ENCODE assay signal across 1 cellular context in the genomic region with DNA sequence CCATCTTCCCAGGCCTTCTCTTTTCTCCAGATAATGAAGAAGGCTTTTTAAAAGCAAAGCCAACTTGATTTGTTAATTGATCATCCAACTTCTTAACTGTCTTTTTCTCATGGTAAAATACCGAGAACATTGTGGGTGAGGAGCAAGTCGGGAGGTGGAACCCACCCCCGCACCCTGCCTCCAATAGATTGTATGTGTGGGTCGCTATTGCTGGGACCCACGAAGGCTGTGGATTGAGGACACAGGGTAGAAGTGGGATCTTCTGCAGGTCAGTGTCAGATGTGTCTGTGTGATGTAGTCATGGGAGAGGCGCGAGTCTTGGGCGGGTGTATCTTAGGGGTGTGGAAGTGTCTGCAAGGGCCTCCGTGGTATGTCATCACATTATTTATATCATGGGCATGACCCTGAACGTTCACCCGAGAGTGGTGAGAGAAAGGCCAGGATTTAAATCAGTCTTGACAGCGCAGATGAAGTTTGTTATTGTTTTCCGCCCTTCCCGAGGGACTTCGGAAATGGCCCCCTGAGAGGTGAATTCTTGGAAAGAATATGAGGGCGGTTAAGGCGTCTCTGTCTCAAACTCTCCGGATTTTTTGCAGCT.
TF ChIP-seq lines count a peak whose summit lies in the region.

No MANE protein-coding gene starts in this region.

TF ChIP-seq in K562, 482 proteins besides CTCF, POLR2A, EP300 and RAD21 (continued from another document):
- TF ChIP-seq ZBTB1 (CRISPR knock-in tag; IDR thresholded peaks at IDR 0.05; ENCODE audit: borderline replicate concordance, low read depth), result 0 out of 2 replicates have a peak, but pooled peaks have one; percentile 19
- no peak for TF ChIP-seq SMAD3 (CRISPR knock-in tag; conservative IDR thresholded peaks at IDR 0.05)
- no peak for TF ChIP-seq BDP1 (IDR thresholded peaks at IDR 0.05; ENCODE audit: insufficient read depth, insufficient read length)
- peak; percentile 42; the same call in 1 of the 2 replicates for TF ChIP-seq SMARCA4 (IDR thresholded peaks at IDR 0.05)
- TF ChIP-seq HDAC2 (IDR thresholded peaks at IDR 0.05), result peak; percentile 53; the same call in 1 of the 2 replicates
- no peak for TF ChIP-seq TBL1XR1 (IDR thresholded peaks at IDR 0.05; ENCODE audit: low read length in 2 of 2)
- 0 out of 4 replicates have a peak, but pooled peaks of 1 of the 2 experiments have one; percentile 30 for TF ChIP-seq MAZ (CRISPR knock-in tag; conservative IDR thresholded peaks at IDR 0.05 in 1 of 2, IDR thresholded peaks at IDR 0.05 in 1 of 2)
- TF ChIP-seq, protein P1, sequence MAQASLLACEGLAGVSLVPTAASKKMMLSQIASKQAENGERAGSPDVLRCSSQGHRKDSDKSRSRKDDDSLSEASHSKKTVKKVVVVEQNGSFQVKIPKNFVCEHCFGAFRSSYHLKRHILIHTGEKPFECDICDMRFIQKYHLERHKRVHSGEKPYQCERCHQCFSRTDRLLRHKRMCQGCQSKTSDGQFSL (CRISPR knock-in tag; IDR thresholded peaks at IDR 0.05), result no peak
- TF ChIP-seq, protein P1 (tag; IDR thresholded peaks at IDR 0.05), result no peak
- 0 out of 2 replicates have a peak, but pooled peaks have one; percentile 14 for TF ChIP-seq ARID1B (IDR thresholded peaks at IDR 0.05)
- TF ChIP-seq TEAD2 (tag; IDR thresholded peaks at IDR 0.05), result no peak
- TF ChIP-seq, protein P2, sequence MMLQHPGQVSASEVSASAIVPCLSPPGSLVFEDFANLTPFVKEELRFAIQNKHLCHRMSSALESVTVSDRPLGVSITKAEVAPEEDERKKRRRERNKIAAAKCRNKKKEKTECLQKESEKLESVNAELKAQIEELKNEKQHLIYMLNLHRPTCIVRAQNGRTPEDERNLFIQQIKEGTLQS (IDR thresholded peaks at IDR 0.05), result peak; percentile 33; the same call in 1 of the 2 replicates
- TF ChIP-seq, protein P2 (CRISPR knock-in tag; conservative IDR thresholded peaks at IDR 0.05), result 0 out of 2 replicates have a peak, but pooled peaks have one; percentile 24
- TF ChIP-seq SIX5 (IDR thresholded peaks at IDR 0.05; ENCODE audit: borderline replicate concordance in 1 of 2, insufficient read depth in 1 of 2, low read depth in 1 of 2, low read length in 2 of 2), result no peak
- TF ChIP-seq, protein P3, sequence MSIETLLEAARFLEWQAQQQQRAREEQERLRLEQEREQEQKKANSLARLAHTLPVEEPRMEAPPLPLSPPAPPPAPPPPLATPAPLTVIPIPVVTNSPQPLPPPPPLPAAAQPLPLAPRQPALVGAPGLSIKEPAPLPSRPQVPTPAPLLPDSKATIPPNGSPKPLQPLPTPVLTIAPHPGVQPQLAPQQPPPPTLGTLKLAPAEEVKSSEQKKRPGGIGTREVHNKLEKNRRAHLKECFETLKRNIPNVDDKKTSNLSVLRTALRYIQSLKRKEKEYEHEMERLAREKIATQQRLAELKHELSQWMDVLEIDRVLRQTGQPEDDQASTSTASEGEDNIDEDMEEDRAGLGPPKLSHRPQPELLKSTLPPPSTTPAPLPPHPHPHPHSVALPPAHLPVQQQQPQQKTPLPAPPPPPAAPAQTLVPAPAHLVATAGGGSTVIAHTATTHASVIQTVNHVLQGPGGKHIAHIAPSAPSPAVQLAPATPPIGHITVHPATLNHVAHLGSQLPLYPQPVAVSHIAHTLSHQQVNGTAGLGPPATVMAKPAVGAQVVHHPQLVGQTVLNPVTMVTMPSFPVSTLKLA (conservative IDR thresholded peaks at IDR 0.05), result peak in 1 of 2 experiments; percentile 56; a peak in 1 of 4 replicates
- TF ChIP-seq RBBP5 (IDR thresholded peaks at IDR 0.05; ENCODE audit: borderline replicate concordance, insufficient read depth, low read length, poor library complexity, severe bottlenecking), result no peak
